8 cellular contexts compared by ENCODE assay signal in the genomic region with DNA sequence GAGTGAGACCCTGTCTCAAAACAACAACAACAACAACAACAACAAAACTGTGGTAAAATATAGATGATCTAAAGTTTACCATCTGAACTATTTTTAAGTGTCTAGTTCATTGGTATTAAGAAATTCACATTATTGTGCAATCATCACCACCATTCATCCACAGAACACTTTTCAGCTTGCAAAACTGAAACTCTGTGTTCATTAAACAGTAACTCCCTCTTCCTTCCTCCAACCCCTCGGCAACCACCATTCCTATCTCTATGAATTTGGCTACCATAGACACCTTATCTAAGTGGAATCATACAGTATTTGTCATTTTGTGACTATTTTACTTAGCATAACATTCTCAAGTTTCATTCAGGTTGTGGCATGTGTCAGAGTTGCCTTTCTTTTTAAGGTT. TPM values are rescaled to one million over a fixed set of nuclear protein-coding genes. Genes with fewer than 3 reads are reported as not detected.
DNase-seq lines count a peak whose midpoint lies in the region; ATAC-seq, FAIRE-seq and TF ChIP-seq lines count a peak whose summit lies in the region.

No MANE protein-coding gene starts in this region.

- H3K36me3 ChIP-seq in naive thymus-derived CD4-positive, alpha-beta T cell (ENCODE audit: control insufficient read depth in 2 of 3, insufficient read depth in 3 of 3, low read length in 3 of 3), result no peaks in the 10 kb centered on the region
- no peaks in the 10 kb centered on the region for H3K36me3 ChIP-seq in Peyer's patch

- no peaks in the 10 kb centered on the region for H3K27me3 ChIP-seq in naive thymus-derived CD4-positive, alpha-beta T cell (ENCODE audit: control insufficient read depth in 2 of 2, insufficient read depth in 2 of 2, low read length in 2 of 2)
- H3K27me3 ChIP-seq in Peyer's patch, result no peaks in the 10 kb centered on the region

- no peak overlapping the region for H3K27ac ChIP-seq in naive thymus-derived CD4-positive, alpha-beta T cell (ENCODE audit: low read depth, low read length)
- peak overlapping the region in 1 of 4 donors; percentile 7 for H3K27ac ChIP-seq in Peyer's patch

- H3K4me3 ChIP-seq in naive thymus-derived CD4-positive, alpha-beta T cell (ENCODE audit: low read length), result no peak overlapping the region
- no peak overlapping the region for H3K4me3 ChIP-seq in Peyer's patch

- peaks cover 39% of the 10 kb centered on the region for H3K4me1 Mint-ChIP-seq in activated T-cell treated with anti-CD3 and anti-CD28 coated beads, Interleukin-2, amount 50 U/mL, for 72 hours (ENCODE audit: low read depth)
- H3K4me1 Mint-ChIP-seq in naive thymus-derived CD4-positive, alpha-beta T cell, result peaks cover 32 to 57% (median 53%) of the 10 kb centered on the region in 7 donors

- ATAC-seq in activated T-cell treated with anti-CD3 and anti-CD28 coated beads, Interleukin-2, amount 50 U/mL, for 72 hours (replicated peaks in 1 of 2), result peak; percentile 59 to 70
- peak; percentile 80 for ATAC-seq in HG03457 (IDR thresholded peaks at IDR 0.05; ENCODE audit: unreplicated experiment)
- peak; percentile 70 for ATAC-seq in naive thymus-derived CD4-positive, alpha-beta T cell

- TF ChIP-seq CTCF in Peyer's patch (IDR thresholded peaks at IDR 0.05), result no peak
- no peak for TF ChIP-seq CTCF in D721Med (IDR thresholded peaks at IDR 0.05; ENCODE audit: insufficient read depth, missing control alignments)

- CTCF ChIA-PET in naive thymus-derived CD4-positive, alpha-beta T cell (lab: Charles Lee), result no interaction called here

- peaks cover 2 to 4% of the 10 kb centered on the region in 2 donors for H3K36me3 Mint-ChIP-seq in activated T-cell treated with anti-CD3 and anti-CD28 coated beads, Interleukin-2, amount 50 U/mL, for 72 hours (ENCODE audit: insufficient read depth in 2 of 2)
- peaks cover 3 to 21% (median 8%) of the 10 kb centered on the region in 5 donors for H3K36me3 Mint-ChIP-seq in naive thymus-derived CD4-positive, alpha-beta T cell

- intact Hi-C loops in naive thymus-derived CD4-positive, alpha-beta T cell (cut with micrococcal nuclease), result no loop called here

- POLR2A ChIA-PET in naive thymus-derived CD4-positive, alpha-beta T cell (lab: Charles Lee), result no interaction called here

- H3K27ac Mint-ChIP-seq in activated T-cell treated with anti-CD3 and anti-CD28 coated beads, Interleukin-2, amount 50 U/mL, for 72 hours, result peak overlapping the region; percentile 45
- peak overlapping the region in 4 of 9 donors; percentile 5 to 65 (median 39) for H3K27ac Mint-ChIP-seq in naive thymus-derived CD4-positive, alpha-beta T cell

- H3K9me3 ChIP-seq in naive thymus-derived CD4-positive, alpha-beta T cell (ENCODE audit: control insufficient read depth in 2 of 3, low read length in 3 of 3), result no peaks in the 10 kb centered on the region
- H3K9me3 ChIP-seq in Peyer's patch, result no peaks in the 10 kb centered on the region

- peak overlapping the region; percentile 46 to 66 for H3K4me3 Mint-ChIP-seq in activated T-cell treated with anti-CD3 and anti-CD28 coated beads, Interleukin-2, amount 50 U/mL, for 72 hours
- peak overlapping the region in 7 of 10 donors; percentile 1 to 46 (median 21) for H3K4me3 Mint-ChIP-seq in naive thymus-derived CD4-positive, alpha-beta T cell

- no peak for TF ChIP-seq POLR2A in Peyer's patch (IDR thresholded peaks at IDR 0.05)

- no peaks in the 10 kb centered on the region for H3K9me3 Mint-ChIP-seq in activated T-cell treated with anti-CD3 and anti-CD28 coated beads, Interleukin-2, amount 50 U/mL, for 72 hours
- peaks cover 0 to 4% (median 0%) of the 10 kb centered on the region in 11 donors for H3K9me3 Mint-ChIP-seq in naive thymus-derived CD4-positive, alpha-beta T cell

- H3K27me3 Mint-ChIP-seq in activated T-cell treated with anti-CD3 and anti-CD28 coated beads, Interleukin-2, amount 50 U/mL, for 72 hours (ENCODE audit: low read depth), result no peaks in the 10 kb centered on the region
- no peaks in the 10 kb centered on the region for H3K27me3 Mint-ChIP-seq in naive thymus-derived CD4-positive, alpha-beta T cell

- peaks cover 3 to 23% of the 10 kb centered on the region in 2 donors for H3K4me1 ChIP-seq in naive thymus-derived CD4-positive, alpha-beta T cell (ENCODE audit: control insufficient read depth in 2 of 2, insufficient read depth in 2 of 2, low read length in 2 of 2)
- peaks cover 0 to 22% (median 6%) of the 10 kb centered on the region in 4 donors for H3K4me1 ChIP-seq in Peyer's patch

- peak; percentile 26 to 33 for DNase-seq in activated T-cell treated with anti-CD3 and anti-CD28 coated beads, Interleukin-2, amount 50 U/mL, for 72 hours
- no peak for DNase-seq in activated T-cell treated with anti-CD3 and anti-CD28 coated beads, Interleukin-2, amount 50 U/mL, for 48 hours
- DNase-seq in amniotic epithelial cell (ENCODE audit: low read depth) (peak; percentile 86), Peyer's patch (no peak), D721Med (ENCODE audit: insufficient read length, low spot score) (no peak), iPS-NIHi7 (ENCODE audit: extremely low spot score) (no peak)
- DNase-seq in naive thymus-derived CD4-positive, alpha-beta T cell, result no peak

- FAIRE-seq in D721Med (lab: Jason Lieb, UNC), result no peak

RNA-seq across cellular contexts. Expression of a gene that starts 20.7 kb away (rescaled TPM):
- 10 to 100 TPM; 26.7 to 37.3 TPM for total RNA-seq in activated T-cell treated with anti-CD3 and anti-CD28 coated beads, Interleukin-2, amount 50 U/mL, for 72 hours
- 100 to 1,000 TPM in 1 of 5 experiments, 10 to 100 TPM in 4; 58.5 to 127 (median 62.5) TPM for total RNA-seq in naive thymus-derived CD4-positive, alpha-beta T cell
- polyA plus RNA-seq in naive thymus-derived CD4-positive, alpha-beta T cell, result 1 to 10 TPM; 1.7 to 2.4 TPM
- total RNA-seq in Peyer's patch, result 10 to 100 TPM; 28.0 to 46.2 (median 42.9) TPM

RNA-seq across cellular contexts. Expression of a gene that starts 48.9 kb away (rescaled TPM):
- not detected for total RNA-seq in activated T-cell treated with anti-CD3 and anti-CD28 coated beads, Interleukin-2, amount 50 U/mL, for 72 hours
- total RNA-seq in naive thymus-derived CD4-positive, alpha-beta T cell, result not detected
- polyA plus RNA-seq in naive thymus-derived CD4-positive, alpha-beta T cell, result under 1 TPM; 0.29 to 0.60 TPM
- not detected for total RNA-seq in Peyer's patch

Comparison
In these comparisons a context has a peak if more than half of its experiments do, and no peak if none do; other contexts are left out.
1. DNase-seq: peak in activated T-cell treated with anti-CD3 and anti-CD28 coated beads, Interleukin-2, amount 50 U/mL, for 72 hours (2 of 2) and amniotic epithelial cell (single experiment); none in activated T-cell treated with anti-CD3 and anti-CD28 coated beads, Interleukin-2, amount 50 U/mL, for 48 hours (0 of 2), naive thymus-derived CD4-positive, alpha-beta T cell (0 of 9), Peyer's patch (0 of 3), D721Med (single experiment) and iPS-NIHi7 (single experiment).
2. Peak in every context shown above with its lines, with median percentiles within 50 percentile points of each other: ATAC-seq.